Comparison of ENCODE assay signal across 15 cellular contexts in genomic region chr4:15478724-15479088, GRCh38. TPM values are rescaled to one million over a fixed set of nuclear protein-coding genes. Genes with fewer than 3 reads are reported as not detected.
DNase-seq lines count a peak whose midpoint lies in the region; ATAC-seq and TF ChIP-seq lines count a peak whose summit lies in the region.
"Had no signal": no experiment of that assay in that cellular context is flagged by ENCODE, and none has a peak within 500 bp of the region (broad histone marks: within the 10 kb centered on the region; RNA-seq: fewer than 3 reads in every experiment).

No MANE protein-coding gene starts in this region.

- no peak for TF ChIP-seq POLR2A in ovary (IDR thresholded peaks at IDR 0.05)

- H3K9me3 ChIP-seq in ovary: no peaks in the 10 kb centered on the region
- H3K9me3 ChIP-seq: pancreas, thoracic aorta had no signal

- CTCF ChIA-PET in RWPE1 (lab: Yijun Ruan, JAX): interaction anchor here (1.0 to 1.5 kb wide), 2 partner anchors 171 to 327 kb away, joined by 6 to 7 read pairs; no protein-coding TSS in a partner anchor

- TF ChIP-seq CTCF in RWPE1 (conservative IDR thresholded peaks at IDR 0.05; ENCODE audit: low read depth) (no peak), endothelial cell (IDR thresholded peaks at IDR 0.05; ENCODE audit: unreplicated experiment) (no peak), ovary (IDR thresholded peaks at IDR 0.05) (no peak)

- H3K9me3 Mint-ChIP-seq in endothelial cell (ENCODE audit: unreplicated experiment): no peaks in the 10 kb centered on the region

- POLR2A ChIA-PET in RWPE1 (lab: Yijun Ruan, JAX; ENCODE audit: low non-redundant PET): no interaction called here

- 60 to 72% (median 63%) methylated on average over 5 of the region's 5 CpGs for WGBS in ovary, 3 donors

- no peak for TF ChIP-seq EP300 in ovary (IDR thresholded peaks at IDR 0.05)

- peak overlapping the region; percentile 27 for H3K27ac Mint-ChIP-seq in endothelial cell (ENCODE audit: unreplicated experiment)
- H3K27ac Mint-ChIP-seq: T-cell had no signal

- H3K36me3 Mint-ChIP-seq in endothelial cell (ENCODE audit: low read depth, unreplicated experiment): peaks cover 28% of the 10 kb centered on the region
- H3K36me3 Mint-ChIP-seq: T-cell had no signal

- intact Hi-C loops in ovary (cut with DNase I): loop anchor here in 3 of 4 donors (10.0 kb wide), 4 partner anchors 166 to 786 kb away; partner anchors contain the start of gene FBXL5 (in 2 of the 3)
- intact Hi-C loops in left cardiac atrium (cut with DNase I): loop anchor here in 1 of 2 donors (2.0 to 5.0 kb wide), 2 partner anchors 174 to 478 kb away; no protein-coding TSS in a partner anchor

- H3K4me3 Mint-ChIP-seq in endothelial cell (ENCODE audit: unreplicated experiment): no peak overlapping the region
- H3K4me3 Mint-ChIP-seq: T-cell had no signal

- H3K27ac ChIP-seq in RWPE1 (peak overlapping the region; percentile 79), ovary (peak overlapping the region; percentile 39 to 62)

- no peak for DNase-seq in RWPE1 (ENCODE audit: low spot score)
- no peak for DNase-seq in endothelial cell (ENCODE audit: low spot score)
- no peak for DNase-seq in ovary
- DNase-seq in COR-L47 (lab: John Stamatoyannopoulos, UW): no peak
- DNase-seq in NCI-H1930 (lab: John Stamatoyannopoulos, UW): no peak
- DNase-seq in left cardiac atrium: no peak
- DNase-seq: activated CD4-positive, CD25-positive, alpha-beta regulatory T cell treated with anti-CD3 and anti-CD28 coated beads, Interleukin-2, amount 50 U/mL, for 72 hours; activated naive CD4-positive, alpha-beta T cell treated with anti-CD3 and anti-CD28 coated beads, Interleukin-2, amount 50 U/mL, for 16 hours; stimulated activated CD4-positive, alpha-beta T cell treated with anti-CD3 and anti-CD28 coated beads, Interleukin-12 subunit alpha, Interleukin-12 subunit beta, amount 100 ng/mL, for 4 hours; T-cell had no signal

- ATAC-seq in GM18502 (IDR thresholded peaks at IDR 0.05; ENCODE audit: poor library complexity, unreplicated experiment) (peak; percentile 20), HG02970 (IDR thresholded peaks at IDR 0.05; ENCODE audit: low FRiP score, unreplicated experiment) (no peak), left cardiac atrium (no peak)
- ATAC-seq: T-cell had no signal

- H3K27me3 ChIP-seq in ovary: no peaks in the 10 kb centered on the region
- H3K27me3 ChIP-seq: pancreas had no signal

- peaks cover 6% of the 10 kb centered on the region for H3K27me3 Mint-ChIP-seq in endothelial cell (ENCODE audit: unreplicated experiment)
- H3K27me3 Mint-ChIP-seq: T-cell had no signal

- no peak overlapping the region for H3K4me3 ChIP-seq in ovary

- no peaks in the 10 kb centered on the region for H3K4me1 ChIP-seq in ovary (ENCODE audit: insufficient read depth)
- H3K4me1 ChIP-seq: pancreas had no signal

- peaks cover 6% of the 10 kb centered on the region for H3K4me1 Mint-ChIP-seq in endothelial cell (ENCODE audit: unreplicated experiment)
- H3K4me1 Mint-ChIP-seq: T-cell had no signal

- H3K36me3 ChIP-seq in ovary: no peaks in the 10 kb centered on the region
- H3K36me3 ChIP-seq: pancreas had no signal

RNA-seq across cellular contexts. Expression of gene CC2D2A, which starts 9.0 kb away (rescaled TPM):
- total RNA-seq in endothelial cell (ENCODE audit: unreplicated experiment) (43.0 TPM), ovary (10 to 100 TPM; 10.6 to 53.9 (median 17.5) TPM), left cardiac atrium (10 to 100 TPM in 1 of 2 donors, 1 to 10 TPM in 1; 7.0 to 12.9 TPM)
- polyA plus RNA-seq in ovary: 10 to 100 TPM in 1 of 2 donors, 1 to 10 TPM in 1; 9.4 to 38.9 TPM

RNA-seq across cellular contexts. Expression of gene C1QTNF7, which starts 50.9 kb away (rescaled TPM):
- not detected for total RNA-seq in endothelial cell (ENCODE audit: unreplicated experiment)
- 10 to 100 TPM in 4 of 7 donors, 1 to 10 TPM in 3; 5.9 to 20.1 (median 14.1) TPM for total RNA-seq in ovary
- polyA plus RNA-seq in ovary: 10 to 100 TPM in 1 of 2 donors, 1 to 10 TPM in 1; 8.6 to 23.6 TPM
- total RNA-seq in left cardiac atrium: 1 to 10 TPM; 1.9 to 7.4 TPM
- total RNA-seq: NCI-H460, T-cell had no signal
